ENCODE assay signal across 28 cellular contexts in the genomic region with DNA sequence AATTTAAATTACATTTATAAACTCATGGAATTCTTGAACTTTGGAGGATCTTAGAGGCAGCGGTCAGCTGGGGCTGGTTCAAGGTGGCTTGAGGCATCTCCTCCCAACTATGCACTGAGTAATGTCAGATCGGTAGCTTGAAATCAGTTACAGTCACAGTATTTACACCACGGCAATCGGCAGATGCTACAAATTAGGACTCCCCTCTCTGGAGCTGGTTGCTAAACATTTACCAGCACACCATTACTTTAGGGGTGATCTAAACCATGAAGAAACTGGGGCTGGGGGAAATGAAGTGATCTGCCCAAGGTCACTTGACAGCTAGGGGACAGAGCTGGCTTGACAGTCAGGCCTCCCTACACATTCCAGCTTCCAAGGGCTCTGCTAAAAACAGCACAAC.
"Had no signal": no experiment of that assay in that cellular context is flagged by ENCODE, and none has a peak within 500 bp of the region (broad histone marks: within the 10 kb centered on the region; RNA-seq: fewer than 3 reads in every experiment).

No MANE protein-coding gene starts in this region.

- H3K36me3 ChIP-seq: neural progenitor cell, ovary, spleen, stomach, thoracic aorta, thyroid gland, tibial nerve, upper lobe of left lung, vagina had no signal

- H3K9me3 Mint-ChIP-seq: natural killer cell; stimulated activated effector memory CD8-positive, alpha-beta T cell treated with anti-CD3 and anti-CD28 coated beads, Interleukin-12 subunit alpha, Interleukin-12 subunit beta, amount 100 ng/mL, for 72 hours; stimulated activated naive B cell treated with anti-CD40 and anti-IgM and Interleukin-4, amounts not matched to agents 10 μg/mL and 1 μg/mL and 100 μg/mL, for 72 hours; stimulated activated naive CD8-positive, alpha-beta T cell treated with anti-CD3 and anti-CD28 coated beads, Interleukin-15, Interleukin-2, amounts not matched to agents 100 ng/mL and 50 ng/mL, for 24 hours had no signal

- H3K27me3 ChIP-seq: neural progenitor cell, ovary, spleen, stomach, thyroid gland, tibial nerve, upper lobe of left lung, vagina had no signal

- H3K9me3 ChIP-seq: ovary, psoas muscle, spleen, stomach, thoracic aorta, thyroid gland, tibial nerve, upper lobe of left lung, vagina had no signal

- H3K4me3 Mint-ChIP-seq: natural killer cell; nephron; neural progenitor cell; stimulated activated effector memory CD8-positive, alpha-beta T cell treated with anti-CD3 and anti-CD28 coated beads, Interleukin-12 subunit alpha, Interleukin-12 subunit beta, amount 100 ng/mL, for 72 hours; stimulated activated naive B cell treated with anti-CD40 and anti-IgM and Interleukin-4, amounts not matched to agents 10 μg/mL and 1 μg/mL and 100 μg/mL, for 72 hours; stimulated activated naive CD8-positive, alpha-beta T cell treated with anti-CD3 and anti-CD28 coated beads, Interleukin-15, Interleukin-2, amounts not matched to agents 100 ng/mL and 50 ng/mL, for 24 hours had no signal

- H3K4me1 Mint-ChIP-seq: natural killer cell; nephron; stimulated activated effector memory CD8-positive, alpha-beta T cell treated with anti-CD3 and anti-CD28 coated beads, Interleukin-12 subunit alpha, Interleukin-12 subunit beta, amount 100 ng/mL, for 72 hours; stimulated activated naive B cell treated with anti-CD40 and anti-IgM and Interleukin-4, amounts not matched to agents 10 μg/mL and 1 μg/mL and 100 μg/mL, for 72 hours had no signal

- DNase-seq: natural killer cell; occipital lobe; ovary; posterior cingulate gyrus; psoas muscle; right cardiac atrium; spleen; stimulated activated CD4-positive, alpha-beta T cell treated with anti-CD3 and anti-CD28 coated beads, Interleukin-12 subunit alpha, Interleukin-12 subunit beta, amount 100 ng/mL, for 4 hours; stimulated activated CD4-positive, alpha-beta T cell treated with anti-CD3 and anti-CD28 coated beads, Interleukin-1b, Interleukin-23, amount 100 ng/mL, for 48 hours; stimulated activated CD4-positive, alpha-beta T cell treated with anti-CD3 and anti-CD28 coated beads, Interleukin-4, amount 100 ng/mL, for 1 hour; stimulated activated naive B cell treated with anti-CD40 and anti-IgM and Interleukin-4, amounts not matched to agents 10 μg/mL and 1 μg/mL and 100 μg/mL, for 72 hours; stimulated activated naive CD4-positive, alpha-beta T cell treated with Interleukin-2 at 50 U/mL for 16 hours; stomach; thyroid gland; trophoblast cell; upper lobe of left lung had no signal

- H3K27ac ChIP-seq: neural progenitor cell, ovary, parathyroid adenoma, psoas muscle, skin epidermis, spleen, stomach, thoracic aorta, thyroid gland, tibial nerve, upper lobe of left lung, vagina had no signal

- H3K4me1 ChIP-seq: parathyroid adenoma, psoas muscle, spleen, stomach, thyroid gland, tibial nerve, upper lobe of left lung, vagina had no signal

- ATAC-seq: natural killer cell; psoas muscle; right cardiac atrium; sciatic nerve; stimulated activated effector memory CD8-positive, alpha-beta T cell treated with anti-CD3 and anti-CD28 coated beads, Interleukin-12 subunit alpha, Interleukin-12 subunit beta, amount 100 ng/mL, for 72 hours; stimulated activated naive B cell treated with anti-CD40 and anti-IgM and Interleukin-4, amounts not matched to agents 10 μg/mL and 1 μg/mL and 100 μg/mL, for 72 hours had no signal

- H3K27ac Mint-ChIP-seq: natural killer cell; nephron; neural progenitor cell; progenitor cell of endocrine pancreas; stimulated activated effector memory CD8-positive, alpha-beta T cell treated with anti-CD3 and anti-CD28 coated beads, Interleukin-12 subunit alpha, Interleukin-12 subunit beta, amount 100 ng/mL, for 72 hours; stimulated activated naive B cell treated with anti-CD40 and anti-IgM and Interleukin-4, amounts not matched to agents 10 μg/mL and 1 μg/mL and 100 μg/mL, for 72 hours; stimulated activated naive CD8-positive, alpha-beta T cell treated with anti-CD3 and anti-CD28 coated beads, Interleukin-15, Interleukin-2, amounts not matched to agents 100 ng/mL and 50 ng/mL, for 24 hours had no signal

- H3K4me3 ChIP-seq: neural progenitor cell, ovary, psoas muscle, skin epidermis, smooth muscle cell, spleen, stomach, thoracic aorta, thyroid gland, tibial nerve, upper lobe of left lung, vagina had no signal

- H3K36me3 Mint-ChIP-seq: natural killer cell; neural progenitor cell; stimulated activated effector memory CD8-positive, alpha-beta T cell treated with anti-CD3 and anti-CD28 coated beads, Interleukin-12 subunit alpha, Interleukin-12 subunit beta, amount 100 ng/mL, for 72 hours; stimulated activated naive B cell treated with anti-CD40 and anti-IgM and Interleukin-4, amounts not matched to agents 10 μg/mL and 1 μg/mL and 100 μg/mL, for 72 hours had no signal
